Comparison of ENCODE assay signal across 8 cellular contexts in genomic region chr11:131668867-131669780, GRCh38.
A peak's percentile ranks its signal among the peaks of the same experiment; 100 is the strongest.
DNase-seq lines count a peak whose midpoint lies in the region; ATAC-seq and TF ChIP-seq lines count a peak whose summit lies in the region.

No MANE protein-coding gene starts in this region.

- TF ChIP-seq CTCF in AG09319 (IDR thresholded peaks at IDR 0.05; ENCODE audit: low read depth, low read length) (peak; percentile 66), GM13977 (IDR thresholded peaks at IDR 0.05; ENCODE audit: extremely low read depth, insufficient read depth, missing control alignments) (peak; percentile 83), kidney epithelial cell (IDR thresholded peaks at IDR 0.05; ENCODE audit: insufficient read depth, low read length, poor library complexity, severe bottlenecking) (peak; percentile 81)

- H3K27me3 ChIP-seq in NT2/D1 (ENCODE audit: insufficient read depth, insufficient read length) (no peaks in the 10 kb centered on the region), kidney epithelial cell (ENCODE audit: control insufficient read depth, insufficient read depth, low read length) (no peaks in the 10 kb centered on the region)

- H3K4me3 Mint-ChIP-seq in activated naive CD8-positive, alpha-beta T cell treated with anti-CD3 and anti-CD28 coated beads, Interleukin-2, amount 50 U/mL, for 24 hours, result no peak overlapping the region

- peak overlapping the region; percentile 80 for H3K27ac ChIP-seq in substantia nigra (ENCODE audit: low read depth, low read length, poor library complexity, severe bottlenecking)

- DNase-seq in AG09319 (ENCODE audit: extremely low read depth, low read depth) (no peak), GM13977 (ENCODE audit: low spot score) (peak; percentile 73), NT2/D1 (ENCODE audit: low read depth, low spot score) (peak; percentile 48), kidney epithelial cell (ENCODE audit: low read depth) (no peak), substantia nigra (lab: John Stamatoyannopoulos, UW) (peak in 27 of 49 donors; percentile 26 to 78 (median 52)), SHP77 treated with DMSO at 0.1 percent for 48 hours (lab: John Stamatoyannopoulos, UW) (no peak)
- DNase-seq in activated naive CD8-positive, alpha-beta T cell treated with anti-CD3 and anti-CD28 coated beads, Interleukin-2, amount 50 U/mL, for 24 hours, result peak; percentile 63

- H3K36me3 ChIP-seq in NT2/D1 (ENCODE audit: insufficient read depth, insufficient read length, low read length) (no peaks in the 10 kb centered on the region), kidney epithelial cell (ENCODE audit: control insufficient read depth, insufficient read depth, low read length) (no peaks in the 10 kb centered on the region)

- no peaks in the 10 kb centered on the region for H3K9me3 ChIP-seq in NT2/D1 (ENCODE audit: insufficient read depth, low read length)

- no peak overlapping the region for H3K4me3 ChIP-seq in NT2/D1 (ENCODE audit: insufficient read length, low read depth)
- no peak overlapping the region for H3K4me3 ChIP-seq in kidney epithelial cell (ENCODE audit: low read depth, low read length)

- peaks cover 4% of the 10 kb centered on the region for H3K4me1 Mint-ChIP-seq in activated naive CD8-positive, alpha-beta T cell treated with anti-CD3 and anti-CD28 coated beads, Interleukin-2, amount 50 U/mL, for 24 hours

- no peak overlapping the region for H3K9ac ChIP-seq in NT2/D1 (ENCODE audit: insufficient read length, low read depth)

- peak; percentile 79 for ATAC-seq in HG02870 (IDR thresholded peaks at IDR 0.05; ENCODE audit: unreplicated experiment)
- ATAC-seq in activated naive CD8-positive, alpha-beta T cell treated with anti-CD3 and anti-CD28 coated beads, Interleukin-2, amount 50 U/mL, for 24 hours, result peak; percentile 35

- H3K36me3 Mint-ChIP-seq in activated naive CD8-positive, alpha-beta T cell treated with anti-CD3 and anti-CD28 coated beads, Interleukin-2, amount 50 U/mL, for 24 hours (ENCODE audit: low read depth), result no peaks in the 10 kb centered on the region

- no peaks in the 10 kb centered on the region for H3K27me3 Mint-ChIP-seq in activated naive CD8-positive, alpha-beta T cell treated with anti-CD3 and anti-CD28 coated beads, Interleukin-2, amount 50 U/mL, for 24 hours

- peaks cover 4% of the 10 kb centered on the region for H3K4me1 ChIP-seq in NT2/D1 (ENCODE audit: insufficient read depth, insufficient read length)

- no peaks in the 10 kb centered on the region for H3K9me3 Mint-ChIP-seq in activated naive CD8-positive, alpha-beta T cell treated with anti-CD3 and anti-CD28 coated beads, Interleukin-2, amount 50 U/mL, for 24 hours

- H3K27ac Mint-ChIP-seq in activated naive CD8-positive, alpha-beta T cell treated with anti-CD3 and anti-CD28 coated beads, Interleukin-2, amount 50 U/mL, for 24 hours, result no peak overlapping the region

- in situ Hi-C loops in GM13977 (cut with MboI; ENCODE audit: low pct_unique_long_range_greater_than_20kb, low sequenced_read_pairs, unreplicated experiment), result no loop called here

Comparison
In these comparisons a context has a peak if more than half of its experiments do, and no peak if none do; other contexts are left out.
1. DNase-seq: peak in GM13977 (single experiment), NT2/D1 (single experiment), activated naive CD8-positive, alpha-beta T cell treated with anti-CD3 and anti-CD28 coated beads, Interleukin-2, amount 50 U/mL, for 24 hours (single experiment) and substantia nigra (27 of 49); none in AG09319 (single experiment), kidney epithelial cell (single experiment) and SHP77 treated with DMSO at 0.1 percent for 48 hours (single experiment).
2. Peak in every context shown above with its lines, with median percentiles within 50 percentile points of each other: CTCF ChIP-seq.